Comparison of ENCODE assay signal across 1 cellular context in genomic region chr6:33787336-33787953, GRCh38.
TF ChIP-seq lines count a peak whose summit lies in the region.

No MANE protein-coding gene starts in this region.

TF ChIP-seq in HepG2, 621 proteins besides CTCF, POLR2A, EP300 and RAD21 (continued from another document):
- TF ChIP-seq KIAA2018 (CRISPR knock-in tag; IDR thresholded peaks at IDR 0.05; ENCODE audit: borderline replicate concordance) (0 out of 2 replicates have a peak, but pooled peaks have one; percentile 35), ZBTB8A (CRISPR knock-in tag; IDR thresholded peaks at IDR 0.05; ENCODE audit: borderline replicate concordance, low read depth) (no peak), HOXA3 (CRISPR knock-in tag; IDR thresholded peaks at IDR 0.05) (no peak), CENPBD1 (CRISPR knock-in tag; IDR thresholded peaks at IDR 0.05; ENCODE audit: borderline replicate concordance, low read depth) (no peak), SMAD9 (CRISPR knock-in tag; IDR thresholded peaks at IDR 0.05) (no peak)
TF ChIP-seq in HepG2: peak in this region for 9.
